In genomic region chr2:46568212-46569009, GRCh38 we compare ENCODE assay signal across 16 cellular contexts. TPM values are rescaled to one million over a fixed set of nuclear protein-coding genes. Genes with fewer than 3 reads are reported as not detected.
DNase-seq lines count a peak whose midpoint lies in the region; ATAC-seq, FAIRE-seq and TF ChIP-seq lines count a peak whose summit lies in the region.
"Had no signal": no experiment of that assay in that cellular context is flagged by ENCODE, and none has a peak within 500 bp of the region (broad histone marks: within the 10 kb centered on the region; RNA-seq: fewer than 3 reads in every experiment).

No MANE protein-coding gene starts in this region.

- peaks cover 16% of the 10 kb centered on the region; the same call in 1 of the 2 replicates for H4K20me1 ChIP-seq in K562 (replicated peaks; ENCODE audit: control insufficient read depth, insufficient read depth, low read length)

- no peak for TF ChIP-seq EP300 in K562 (IDR thresholded peaks at IDR 0.05; ENCODE audit: low read length)

- peak; percentile 5 for ATAC-seq in HG03039 (IDR thresholded peaks at IDR 0.05; ENCODE audit: unreplicated experiment)
- peak; percentile 13; the same call in 2 of the 3 replicates for ATAC-seq in K562
- ATAC-seq in mucosa of descending colon, result peak; percentile 8
- ATAC-seq in GM21360 (IDR thresholded peaks at IDR 0.05; ENCODE audit: unreplicated experiment), result no peak
- no peak for ATAC-seq in GM21515 (IDR thresholded peaks at IDR 0.05; ENCODE audit: unreplicated experiment)
- ATAC-seq in GM18907 (IDR thresholded peaks at IDR 0.05; ENCODE audit: unreplicated experiment), result no peak
- ATAC-seq: SK-N-SH treated with all-trans-retinoic acid at 6 μM for 48 hours had no signal

- H3K27me3 ChIP-seq in K562 (ENCODE audit: control insufficient read depth in 2 of 2, insufficient read depth in 2 of 2, low read length in 2 of 2) (no peaks in the 10 kb centered on the region), thyroid gland (no peaks in the 10 kb centered on the region)

- CTCF ChIA-PET in K562 (lab: Yijun Ruan, JAX; ENCODE audit: low intra/inter-chr PET ratio), result interaction anchor here (0.6 kb wide), 1 partner anchor 19 kb away, joined by 3 read pairs; no protein-coding TSS in a partner anchor

- no peaks in the 10 kb centered on the region for H3K9me3 ChIP-seq in K562 (replicated peaks; ENCODE audit: control insufficient read depth, insufficient read depth, low read depth, low read length)
- no peaks in the 10 kb centered on the region for H3K9me3 ChIP-seq in mucosa of descending colon
- no peaks in the 10 kb centered on the region for H3K9me3 ChIP-seq in thyroid gland
- H3K9me3 ChIP-seq: HAP-1 had no signal

- intact Hi-C loops in K562 (cut with micrococcal nuclease), result no loop called here
- intact Hi-C loops in mucosa of descending colon (cut with DNase I, micrococcal nuclease), result no loop called here
- intact Hi-C loops in thyroid gland (cut with DNase I), result no loop called here

- DNase-seq in K562 (ENCODE audit: extremely low read depth in 1 of 4, low spot score in 3 of 4) (no peak), mucosa of descending colon (no peak), thyroid gland (no peak)
- DNase-seq in stimulated activated CD8-positive, alpha-beta memory T cell treated with anti-CD3 and anti-CD28 coated beads, Interleukin-4, amount 100 ng/mL, for 48 hours, result no peak
- DNase-seq: activated CD4-positive, alpha-beta T cell treated with anti-CD3 and anti-CD28 coated beads, Interleukin-2, amount 10 ng/mL, durations not matched to agents 24 days and 14 days; activated naive CD4-positive, alpha-beta T cell treated with anti-CD3 and anti-CD28 coated beads, Interleukin-2, amount 10 ng/mL, durations not matched to agents 7 days and 5 days; DMS53; effector CD4-positive, alpha-beta T cell; NCI-H1092 treated with DMSO at 0.1 percent for 48 hours; NCI-H524 treated with DMSO at 0.1 percent for 48 hours had no signal

- BruUV-seq in K562 (replicated peaks; lab: Mats Ljungman, UMichigan), result no TSS peak

- TF ChIP-seq POLR2A in K562 (conservative IDR thresholded peaks at IDR 0.05) (no peak), thyroid gland (IDR thresholded peaks at IDR 0.05) (no peak)

- TF ChIP-seq CTCF in K562 (IDR thresholded peaks at IDR 0.05 in 2 of 3, conservative IDR thresholded peaks at IDR 0.05 in 1 of 3; ENCODE audit: insufficient read depth in 2 of 3, low read depth in 1 of 3, low read length in 3 of 3) (no peak), mucosa of descending colon (IDR thresholded peaks at IDR 0.05) (no peak), thyroid gland (IDR thresholded peaks at IDR 0.05) (no peak)

- WGBS in K562 (ENCODE audit: insufficient coverage, low coverage, missing lambda C conversion rate), result 73% methylated on average over 7 of the region's 7 CpGs
- 79 to 87% methylated on average over 7 of the region's 7 CpGs for WGBS in thyroid gland, 2 donors

- POLR2A ChIA-PET in K562 (lab: Yijun Ruan, JAX), result interaction anchor here (0.7 to 2.1 kb wide), 7 partner anchors 8 to 26 kb away, joined by 3 to 9 read pairs (median 4); no protein-coding TSS in a partner anchor

- H3K9me1 ChIP-seq in K562 (ENCODE audit: control insufficient read depth, insufficient read depth, low read length), result no peaks in the 10 kb centered on the region

- H3K36me3 ChIP-seq in K562 (ENCODE audit: control insufficient read depth, insufficient read depth, low read length) (no peaks in the 10 kb centered on the region; the same call in 2 of the 3 replicates), mucosa of descending colon (ENCODE audit: low read depth) (no peaks in the 10 kb centered on the region), thyroid gland (no peaks in the 10 kb centered on the region)
- H3K36me3 ChIP-seq: HAP-1 had no signal

- H3K4me1 ChIP-seq in K562 (replicated peaks in 1 of 2; ENCODE audit: control insufficient read depth in 2 of 2, insufficient read depth in 2 of 2, low read length in 2 of 2) (peaks cover 6 to 31% of the 10 kb centered on the region in 2 experiments; a peak in 4 of 5 replicates), mucosa of descending colon (ENCODE audit: low read depth) (no peaks in the 10 kb centered on the region), thyroid gland (peaks cover 25 to 43% of the 10 kb centered on the region in 2 donors)

- H3K27ac ChIP-seq in K562 (ENCODE audit: extremely low read depth, low read depth, low read length) (peak overlapping the region; percentile 43; the same call in 2 of the 3 replicates), thyroid gland (peak overlapping the region; percentile 3 to 48 (median 25))

- no peak overlapping the region for H3K9ac ChIP-seq in K562 (ENCODE audit: insufficient read depth in 1 of 2, low read depth in 2 of 2, low read length in 2 of 2)

- no peak for FAIRE-seq in K562 (lab: Jason Lieb, UNC)

- no peak for TF ChIP-seq RAD21 in K562 (CRISPR knock-in tag; conservative IDR thresholded peaks at IDR 0.05 in 1 of 2, IDR thresholded peaks at IDR 0.05 in 1 of 2)

- in situ Hi-C loops in K562 (cut with MboI), result no loop called here

- no peaks in the 10 kb centered on the region for H3K79me2 ChIP-seq in K562 (ENCODE audit: control insufficient read depth, insufficient read depth, low read length)

- no peak overlapping the region for H3K4me2 ChIP-seq in K562 (ENCODE audit: insufficient read depth, low read length)

- H3K4me3 ChIP-seq in K562 (no peak overlapping the region), mucosa of descending colon (no peak overlapping the region), thyroid gland (replicated peaks in 1 of 3) (no peak overlapping the region)
- H3K4me3 ChIP-seq: HAP-1 had no signal

- H2AFZ ChIP-seq in K562 (ENCODE audit: low read depth, low read length), result peak overlapping the region; percentile 71

RNA-seq across cellular contexts. Expression of gene ATP6V1E2, which starts 26.0 kb away (rescaled TPM):
- total RNA-seq in K562 (2011; cell fraction: chromatin; rRNA removed; ENCODE audit: low replicate concordance), result 9.3 and 14.4 TPM in 2 replicates
- 6.8 and 8.8 TPM in 2 replicates for total RNA-seq in K562 (2011; cell fraction: nucleolus; rRNA removed)
- 9.9 and 10.0 TPM in 2 replicates for total RNA-seq in K562 (2011; cell fraction: nucleoplasm; rRNA removed)
- 8.4 and 9.2 TPM in 2 replicates for total RNA-seq in K562 (2014; rRNA removed)
- total RNA-seq in K562 (2014; rRNA removed; fragmentation: Illumina TruSeq; extraction: Trizol), result 10.2 and 10.3 TPM in 2 replicates
- 8.8 and 10.0 TPM in 2 replicates for total RNA-seq in K562 (2015; rRNA removed; fragmentation: Illumina TruSeq; extraction: Trizol)
- total RNA-seq in K562 (2021), result 9.7 and 11.5 TPM in 2 replicates
- polyA plus RNA-seq in K562 (2011; rRNA removed), result 8.5 and 11.3 TPM in 2 replicates
- polyA plus RNA-seq in K562 (2011; cell fraction: cytosol; rRNA removed), result 6.7 and 7.3 TPM in 2 replicates
- 6.3 and 8.2 TPM in 2 replicates for polyA plus RNA-seq in K562 (2011; cell fraction: nucleus; rRNA removed)
- polyA plus RNA-seq in K562 (2012), result 7.8 and 14.8 TPM in 2 replicates
- polyA plus RNA-seq in K562 (2014; fragmentation: Illumina TruSeq; extraction: Trizol), result 8.2 and 11.9 TPM in 2 replicates
- polyA plus RNA-seq in K562 (2014; fragmentation: Nextera tagmentation; extraction: Ambion mirVana), result 1 to 10 TPM; 3.8 to 4.1 TPM
- polyA plus RNA-seq in K562 (2014; rRNA removed), result 5.4 and 7.7 TPM in 2 replicates
- polyA minus RNA-seq in K562 (2011; rRNA and poly(A)+ RNA removed), result 10.0 and 11.0 TPM in 2 replicates
- polyA minus RNA-seq in K562 (2011; cell fraction: cytosol; rRNA and poly(A)+ RNA removed), result 4.1 and 6.8 TPM in 2 replicates
- polyA minus RNA-seq in K562 (2011; cell fraction: nucleus; rRNA and poly(A)+ RNA removed), result 4.7 and 7.4 TPM in 2 replicates
- total RNA-seq in mucosa of descending colon, result 1 to 10 TPM; 1.4 to 6.4 (median 3.7) TPM
- total RNA-seq in thyroid gland, result 10 to 100 TPM in 1 of 4 donors, 1 to 10 TPM in 3; 4.2 to 11.4 (median 6.7) TPM

RNA-seq across cellular contexts. Expression of gene RHOQ, which starts 26.1 kb away (rescaled TPM):
- 30.6 and 63.3 TPM in 2 replicates for total RNA-seq in K562 (2011; cell fraction: chromatin; rRNA removed; ENCODE audit: low replicate concordance)
- total RNA-seq in K562 (2011; cell fraction: nucleolus; rRNA removed), result 18.5 and 24.9 TPM in 2 replicates
- 38.8 and 65.0 TPM in 2 replicates for total RNA-seq in K562 (2011; cell fraction: nucleoplasm; rRNA removed)
- total RNA-seq in K562 (2014; rRNA removed) (11.0 and 14.2 TPM in 2 replicates), K562 (2014; rRNA removed; fragmentation: Illumina TruSeq; extraction: Trizol) (19.7 and 23.0 TPM in 2 replicates), K562 (2015; rRNA removed; fragmentation: Illumina TruSeq; extraction: Trizol) (20.5 TPM in 2 replicates), K562 (2021) (17.9 and 20.1 TPM in 2 replicates), mucosa of descending colon (100 to 1,000 TPM in 1 of 3 donors, 10 to 100 TPM in 1, 1 to 10 TPM in 1; 9.6 to 103 (median 26.8) TPM), thyroid gland (100 to 1,000 TPM in 2 of 4 donors, 10 to 100 TPM in 2; 85.1 to 114 (median 103) TPM)
- polyA plus RNA-seq in K562 (2011; rRNA removed) (20.8 and 22.9 TPM in 2 replicates), K562 (2014; fragmentation: Illumina TruSeq; extraction: Trizol) (25.6 and 26.5 TPM in 2 replicates), K562 (2014; fragmentation: Nextera tagmentation; extraction: Ambion mirVana) (1 to 10 TPM; 7.6 to 8.2 TPM), K562 (2014; rRNA removed) (15.8 and 17.9 TPM in 2 replicates)
- 9.4 and 13.8 TPM in 2 replicates for polyA plus RNA-seq in K562 (2011; cell fraction: cytosol; rRNA removed)
- polyA plus RNA-seq in K562 (2011; cell fraction: nucleus; rRNA removed), result 46.6 and 53.0 TPM in 2 replicates
- 20.0 and 35.0 TPM in 2 replicates for polyA plus RNA-seq in K562 (2012)
- 16.6 and 19.7 TPM in 2 replicates for polyA minus RNA-seq in K562 (2011; rRNA and poly(A)+ RNA removed)
- 4.3 and 8.2 TPM in 2 replicates for polyA minus RNA-seq in K562 (2011; cell fraction: cytosol; rRNA and poly(A)+ RNA removed)
- polyA minus RNA-seq in K562 (2011; cell fraction: nucleus; rRNA and poly(A)+ RNA removed), result 14.7 and 19.4 TPM in 2 replicates

RNA-seq across cellular contexts. Expression of gene PIGF, which starts 48.4 kb away (rescaled TPM):
- total RNA-seq in K562 (2011; cell fraction: chromatin; rRNA removed; ENCODE audit: low replicate concordance), result 38.1 and 70.8 TPM in 2 replicates
- total RNA-seq in K562 (2011; cell fraction: nucleolus; rRNA removed), result 27.5 and 34.0 TPM in 2 replicates
- 49.3 and 65.3 TPM in 2 replicates for total RNA-seq in K562 (2011; cell fraction: nucleoplasm; rRNA removed)
- total RNA-seq in K562 (2014; rRNA removed) (10.9 and 14.0 TPM in 2 replicates), K562 (2014; rRNA removed; fragmentation: Illumina TruSeq; extraction: Trizol) (27.1 and 28.9 TPM in 2 replicates), K562 (2015; rRNA removed; fragmentation: Illumina TruSeq; extraction: Trizol) (16.9 and 17.3 TPM in 2 replicates), K562 (2021) (22.9 TPM in 2 replicates), mucosa of descending colon (10 to 100 TPM; 17.3 to 29.7 (median 27.6) TPM), thyroid gland (10 to 100 TPM; 20.4 to 35.7 (median 26.8) TPM)
- polyA plus RNA-seq in K562 (2011; rRNA removed) (74.6 and 77.6 TPM in 2 replicates), K562 (2014; fragmentation: Illumina TruSeq; extraction: Trizol) (23.5 and 24.2 TPM in 2 replicates), K562 (2014; fragmentation: Nextera tagmentation; extraction: Ambion mirVana) (10 to 100 TPM; 82.3 to 83.9 TPM), K562 (2014; rRNA removed) (21.9 and 33.0 TPM in 2 replicates)
- 13.9 and 37.9 TPM in 2 replicates for polyA plus RNA-seq in K562 (2011; cell fraction: cytosol; rRNA removed)
- 37.5 and 52.6 TPM in 2 replicates for polyA plus RNA-seq in K562 (2011; cell fraction: nucleus; rRNA removed)
- polyA plus RNA-seq in K562 (2012), result 23.5 and 26.5 TPM in 2 replicates
- 36.3 and 37.4 TPM in 2 replicates for polyA minus RNA-seq in K562 (2011; rRNA and poly(A)+ RNA removed)
- 12.1 and 13.9 TPM in 2 replicates for polyA minus RNA-seq in K562 (2011; cell fraction: cytosol; rRNA and poly(A)+ RNA removed)
- polyA minus RNA-seq in K562 (2011; cell fraction: nucleus; rRNA and poly(A)+ RNA removed), result 37.8 and 57.2 TPM in 2 replicates

RNA-seq across cellular contexts. Expression of gene CRIPT, which starts 48.6 kb away (rescaled TPM):
- 5.1 and 13.1 TPM in 2 replicates for total RNA-seq in K562 (2011; cell fraction: chromatin; rRNA removed; ENCODE audit: low replicate concordance)
- 2.9 and 3.3 TPM in 2 replicates for total RNA-seq in K562 (2011; cell fraction: nucleolus; rRNA removed)
- 8.1 and 16.0 TPM in 2 replicates for total RNA-seq in K562 (2011; cell fraction: nucleoplasm; rRNA removed)
- total RNA-seq in K562 (2014; rRNA removed) (5.6 and 6.9 TPM in 2 replicates), K562 (2014; rRNA removed; fragmentation: Illumina TruSeq; extraction: Trizol) (15.7 and 17.5 TPM in 2 replicates), K562 (2015; rRNA removed; fragmentation: Illumina TruSeq; extraction: Trizol) (8.3 and 10.5 TPM in 2 replicates), K562 (2021) (11.6 and 12.0 TPM in 2 replicates), mucosa of descending colon (10 to 100 TPM; 12.6 to 17.8 (median 16.1) TPM), thyroid gland (10 to 100 TPM; 16.6 to 20.2 (median 19.0) TPM)
- polyA plus RNA-seq in K562 (2011; rRNA removed) (9.7 and 13.6 TPM in 2 replicates), K562 (2014; fragmentation: Illumina TruSeq; extraction: Trizol) (11.9 and 12.8 TPM in 2 replicates), K562 (2014; fragmentation: Nextera tagmentation; extraction: Ambion mirVana) (10 to 100 TPM; 29.1 to 33.9 TPM), K562 (2014; rRNA removed) (10.2 and 11.1 TPM in 2 replicates)
- polyA plus RNA-seq in K562 (2011; cell fraction: cytosol; rRNA removed), result 1.6 and 4.8 TPM in 2 replicates
- 1.6 and 2.6 TPM in 2 replicates for polyA plus RNA-seq in K562 (2011; cell fraction: nucleus; rRNA removed)
- 12.3 and 19.7 TPM in 2 replicates for polyA plus RNA-seq in K562 (2012)
- 8.3 and 9.6 TPM in 2 replicates for polyA minus RNA-seq in K562 (2011; rRNA and poly(A)+ RNA removed)
- 2.6 and 5.5 TPM in 2 replicates for polyA minus RNA-seq in K562 (2011; cell fraction: cytosol; rRNA and poly(A)+ RNA removed)
- polyA minus RNA-seq in K562 (2011; cell fraction: nucleus; rRNA and poly(A)+ RNA removed), result 4.3 and 6.3 TPM in 2 replicates

Comparison
In these comparisons a context has a peak if more than half of its experiments do, and no peak if none do; other contexts are left out.
1. ATAC-seq: peak in HG03039 (single experiment), K562 (single experiment) and mucosa of descending colon (single experiment); none in GM21360 (single experiment), GM21515 (single experiment) and GM18907 (single experiment).